In genomic region chr1:1407101-1407956, GRCh38 we compare ENCODE assay signal across 9 cellular contexts. TPM values are rescaled to one million over a fixed set of nuclear protein-coding genes. Genes with fewer than 3 reads are reported as not detected.
DNase-seq lines count a peak whose midpoint lies in the region; ATAC-seq, FAIRE-seq and TF ChIP-seq lines count a peak whose summit lies in the region.
"Had no signal": no experiment of that assay in that cellular context is flagged by ENCODE, and none has a peak within 500 bp of the region (broad histone marks: within the 10 kb centered on the region; RNA-seq: fewer than 3 reads in every experiment).

Gene MRPL20, minus strand, starts transcription at chr1:1407293. Its CDS starts 76 bp downstream, at chr1:1407217.

- H3K9me3 ChIP-seq in keratinocyte (ENCODE audit: control insufficient read depth, low read depth, low read length) = no peaks in the 10 kb centered on the region

- peak; percentile 78 for FAIRE-seq in keratinocyte (lab: Jason Lieb, UNC)
- FAIRE-seq: TTC549 had no signal

- H3K36me3 ChIP-seq in keratinocyte (ENCODE audit: control insufficient read depth in 2 of 2, extremely low read depth in 1 of 2, insufficient read depth in 2 of 2, low read length in 2 of 2) = peaks cover 17 to 25% of the 10 kb centered on the region in 2 experiments

- H2AFZ ChIP-seq in keratinocyte (ENCODE audit: control insufficient read depth, low read length) = peak within 1 kb of the TSS; percentile 66

- peak; percentile 92 for ATAC-seq in GM19043 (IDR thresholded peaks at IDR 0.05; ENCODE audit: low read depth, unreplicated experiment)
- peak; percentile 88 for ATAC-seq in HG03354 (IDR thresholded peaks at IDR 0.05; ENCODE audit: poor library complexity, severe bottlenecking, unreplicated experiment)
- peak; percentile 96 to 98 for ATAC-seq in activated CD4-positive, CD25-positive, alpha-beta regulatory T cell treated with anti-CD3 and anti-CD28 coated beads, Interleukin-2, amount 50 U/mL, for 24 hours
- peak; percentile 96 for ATAC-seq in central memory CD8-positive, alpha-beta T cell (replicated peaks; ENCODE audit: extremely low read depth, poor library complexity, severe bottlenecking)

- H3K9me1 ChIP-seq in keratinocyte (ENCODE audit: control insufficient read depth, extremely low read depth, insufficient read depth, low read length) = no peaks in the 10 kb centered on the region

- H3K4me1 Mint-ChIP-seq in central memory CD8-positive, alpha-beta T cell = peaks cover 23% of the 10 kb centered on the region

- H3K79me2 ChIP-seq in keratinocyte (ENCODE audit: control insufficient read depth, insufficient read depth, low read length) = peaks cover 60% of the 10 kb centered on the region

- DNase-seq in AG20443 (ENCODE audit: low spot score) = peak; percentile 98
- peak; percentile 83 for DNase-seq in NCI-H446 treated with DMSO at 0.1 percent for 48 hours (lab: John Stamatoyannopoulos, UW)
- peak; percentile 90 to 91 for DNase-seq in central memory CD8-positive, alpha-beta T cell (ENCODE audit: low spot score in 2 of 2)
- peak; percentile 48 for DNase-seq in keratinocyte (ENCODE audit: low read depth, low spot score)
- DNase-seq in stimulated activated CD4-positive, alpha-beta T cell treated with anti-CD3 and anti-CD28 coated beads, Interleukin-15, amount 100 ng/mL, for 1 hour (ENCODE audit: low read depth in 1 of 2, low spot score in 1 of 2) = peak; percentile 86 to 93

- no peaks in the 10 kb centered on the region for H3K27me3 Mint-ChIP-seq in central memory CD8-positive, alpha-beta T cell

- peak within 1 kb of the TSS; percentile 90 for H3K4me3 Mint-ChIP-seq in central memory CD8-positive, alpha-beta T cell

- H3K4me1 ChIP-seq in keratinocyte (ENCODE audit: control insufficient read depth, extremely low read depth, insufficient read depth, low read length) = peaks cover 23% of the 10 kb centered on the region

- H3K4me3 ChIP-seq in keratinocyte (ENCODE audit: control insufficient read depth in 2 of 3, extremely low read depth in 1 of 3, insufficient read depth in 2 of 3, low read depth in 1 of 3, low read length in 3 of 3) = peak within 1 kb of the TSS; percentile 70 to 90 (median 86)

- peaks cover 8% of the 10 kb centered on the region for H4K20me1 ChIP-seq in keratinocyte (ENCODE audit: control insufficient read depth, extremely low read depth, insufficient read depth, low read length)

- H3K27me3 ChIP-seq in keratinocyte (ENCODE audit: control insufficient read depth, extremely low read depth, insufficient read depth, low read length) = no peaks in the 10 kb centered on the region

- peaks cover 41% of the 10 kb centered on the region for H3K36me3 Mint-ChIP-seq in central memory CD8-positive, alpha-beta T cell (ENCODE audit: insufficient read depth)

- peak within 1 kb of the TSS; percentile 92 for H3K27ac Mint-ChIP-seq in central memory CD8-positive, alpha-beta T cell (ENCODE audit: low read depth)

- peak in 1 of 3 experiments; percentile 17 for TF ChIP-seq CTCF in keratinocyte (optimal IDR thresholded peaks at IDR 0.05 in 1 of 3, IDR thresholded peaks at IDR 0.05 in 1 of 3, conservative IDR thresholded peaks at IDR 0.05 in 1 of 3; ENCODE audit: extremely low read depth in 1 of 3, insufficient read depth in 2 of 3, low read length in 3 of 3)

- dilution Hi-C loops in keratinocyte (cut with MboI; ENCODE audit: extremely low pct_ligation_motif_present, low sequenced_read_pairs) = no loop called here

- H3K27ac ChIP-seq in keratinocyte (ENCODE audit: control insufficient read depth, insufficient read depth, low read length) = peak within 1 kb of the TSS; percentile 76

- H3K9ac ChIP-seq in keratinocyte (ENCODE audit: control insufficient read depth, extremely low read depth, insufficient read depth, low read length) = peak within 1 kb of the TSS; percentile 91

- H3K4me2 ChIP-seq in keratinocyte (ENCODE audit: control insufficient read depth, extremely low read depth, insufficient read depth, low read depth, low read length) = peak within 1 kb of the TSS; percentile 87

- no peaks in the 10 kb centered on the region for H3K9me3 Mint-ChIP-seq in central memory CD8-positive, alpha-beta T cell

RNA-seq across cellular contexts. Expression of gene MRPL20, which starts in this region (rescaled TPM):
- 94.3 to 169 TPM (median 133 TPM) in 3 replicates for polyA plus RNA-seq in keratinocyte
- 31.7 TPM for polyA plus RNA-seq in keratinocyte (2011; ENCODE audit: low read depth)
- 121 and 139 TPM in 2 replicates for polyA plus RNA-seq in keratinocyte (2011; cell fraction: cytosol; rRNA removed)
- 71.0 and 73.2 TPM in 2 replicates for polyA plus RNA-seq in keratinocyte (2011; cell fraction: nucleus; rRNA removed)
- 118 and 167 TPM in 2 replicates for polyA plus RNA-seq in keratinocyte (2012; ENCODE audit: low replicate concordance)
- polyA minus RNA-seq in keratinocyte = 42.8 to 84.5 TPM (median 75.4 TPM) in 3 replicates
- polyA minus RNA-seq in keratinocyte (2011; cell fraction: cytosol; rRNA and poly(A)+ RNA removed) = 137 TPM
- 25.4 and 27.8 TPM in 2 replicates for polyA minus RNA-seq in keratinocyte (2011; cell fraction: nucleus; rRNA and poly(A)+ RNA removed)

Comparison
In these comparisons a context has a peak if more than half of its experiments do, and no peak if none do; other contexts are left out.
1. Peak in every context shown above with its lines: DNase-seq, ATAC-seq, H3K4me3 ChIP-seq and H3K27ac ChIP-seq.
2. DNase-seq: peak in every context shown above with its lines; median percentile 98 in AG20443; 90 in central memory CD8-positive, alpha-beta T cell; 90 in stimulated activated CD4-positive, alpha-beta T cell treated with anti-CD3 and anti-CD28 coated beads, Interleukin-15, amount 100 ng/mL, for 1 hour; 83 in NCI-H446 treated with DMSO at 0.1 percent for 48 hours; 48 in keratinocyte.